8 cellular contexts compared by ENCODE assay signal in the genomic region with DNA sequence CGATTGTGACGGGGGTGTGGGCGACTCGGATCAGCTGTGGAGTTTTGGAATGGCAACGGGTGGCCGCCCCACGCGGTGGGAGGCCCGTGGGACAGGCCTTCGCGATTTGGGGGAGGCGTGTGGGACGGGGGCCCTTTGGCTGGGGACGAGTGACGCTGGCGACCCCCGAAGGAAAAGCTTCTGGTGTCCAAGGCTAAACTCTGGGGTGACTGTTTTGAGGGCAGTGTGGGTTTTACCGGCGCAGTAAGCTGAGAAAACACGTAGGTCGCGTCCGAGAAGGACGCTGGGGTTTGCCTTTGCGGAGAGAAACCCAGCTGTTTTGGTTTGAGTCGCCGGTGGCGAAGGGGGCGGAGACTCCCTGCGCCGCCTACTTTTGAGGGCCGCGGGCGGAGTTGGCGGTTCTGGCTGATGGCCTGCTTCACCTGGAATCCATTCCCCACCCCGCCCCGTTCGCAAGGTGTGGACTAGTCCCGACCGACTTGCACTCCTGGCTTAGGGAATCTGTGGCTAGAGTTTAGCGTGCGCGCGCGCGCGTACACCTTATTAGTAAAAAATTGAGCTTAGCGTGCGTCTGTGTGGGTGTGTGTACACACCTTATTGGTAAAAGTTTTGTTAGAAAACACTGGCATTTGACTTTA. TPM values are rescaled to one million over a fixed set of nuclear protein-coding genes. Genes with fewer than 3 reads are reported as not detected.
A peak's percentile ranks its signal among the peaks of the same experiment; 100 is the strongest.
DNase-seq lines count a peak whose midpoint lies in the region; ATAC-seq and TF ChIP-seq lines count a peak whose summit lies in the region.

No MANE protein-coding gene starts in this region.

- POLR2A ChIA-PET in HCT116 (lab: Charles Lee), result interaction anchor here (0.7 to 1.6 kb wide), 4 partner anchors 30 to 324 kb away, joined by 3 to 5 read pairs (median 4); no protein-coding TSS in a partner anchor

- no peaks in the 10 kb centered on the region for H4K20me1 ChIP-seq in HCT116 (ENCODE audit: insufficient read depth)
- no peaks in the 10 kb centered on the region for H4K20me1 ChIP-seq in MM.1S (ENCODE audit: insufficient read depth, low read length)

- WGBS in gastroesophageal sphincter (ENCODE audit: low coverage in 1 of 2), 2 donors, result 0% methylated on average over 15 to 21 of the region's 49 CpGs
- WGBS in neuronal stem cell (ENCODE audit: extremely low coverage in 2 of 2, insufficient read length in 2 of 2, insufficient replicate concordance in 1 of 2), 2 donors, result no CpG with 5 or more reads among the region's 49 CpGs

- BruUV-seq in HCT116 (replicated peaks; lab: Mats Ljungman, UMichigan), result TSS peak; percentile 59

- intact Hi-C loops in HCT116 (cut with micrococcal nuclease), result loop anchor here (1.0 to 10.0 kb wide), 4 partner anchors 53 to 546 kb away; no protein-coding TSS in a partner anchor

- H4K91ac ChIP-seq in neuronal stem cell (ENCODE audit: low read depth, low read length, poor library complexity), result no peak overlapping the region

- peaks cover 5% of the 10 kb centered on the region for H3K79me1 ChIP-seq in neuronal stem cell (ENCODE audit: low read depth, low read length)

- H3F3A ChIP-seq in MM.1S (ENCODE audit: insufficient read depth, low read length), result peaks cover 23% of the 10 kb centered on the region

- no peak for TF ChIP-seq EP300 in gastroesophageal sphincter (IDR thresholded peaks at IDR 0.05)

- peak overlapping the region; percentile 83 for H3K9ac ChIP-seq in HCT116 (ENCODE audit: low read length)
- H3K9ac ChIP-seq in MM.1S (ENCODE audit: low read length), result peak overlapping the region; percentile 98
- H3K9ac ChIP-seq in neuronal stem cell (ENCODE audit: low read depth, low read length, poor library complexity), result peak overlapping the region; percentile 94

- TF ChIP-seq RAD21 in HCT116 (IDR thresholded peaks at IDR 0.05; ENCODE audit: low read depth), result no peak; the same call in 1 of the 2 replicates

- H3K36me3 ChIP-seq in HCT116 (ENCODE audit: control insufficient read depth in 1 of 2, insufficient read depth in 2 of 2, low read length in 2 of 2) (no peaks in the 10 kb centered on the region), MM.1S (replicated peaks; ENCODE audit: insufficient read depth, low read length) (no peaks in the 10 kb centered on the region), SJSA1 (0 out of 2 replicates have a peak, but pooled peaks cover 4% of the 10 kb centered on the region), gastroesophageal sphincter (no peaks in the 10 kb centered on the region), neuronal stem cell (replicated peaks in 1 of 2; ENCODE audit: control insufficient read depth in 2 of 2, insufficient read depth in 2 of 2, low read length in 2 of 2) (no peaks in the 10 kb centered on the region)

- no peaks in the 10 kb centered on the region for H3K9me2 ChIP-seq in HCT116 (ENCODE audit: insufficient read depth)
- no peaks in the 10 kb centered on the region for H3K9me2 ChIP-seq in MM.1S (replicated peaks; ENCODE audit: insufficient read depth, low read length)

- H2BK120ac ChIP-seq in neuronal stem cell (ENCODE audit: low read depth, low read length), result no peak overlapping the region

- no peak overlapping the region for H3K14ac ChIP-seq in neuronal stem cell (ENCODE audit: low read length)

- peak overlapping the region; percentile 97 for H3K18ac ChIP-seq in neuronal stem cell (ENCODE audit: low read length)

- peak overlapping the region; percentile 93 for H3K23ac ChIP-seq in neuronal stem cell (ENCODE audit: low read depth, low read length, poor library complexity)

- H2BK15ac ChIP-seq in neuronal stem cell (ENCODE audit: low read length), result no peak overlapping the region

- H3K79me2 ChIP-seq in HCT116 (ENCODE audit: insufficient read depth, low read length) (peaks cover 37% of the 10 kb centered on the region), MM.1S (ENCODE audit: low read length) (peaks cover 42% of the 10 kb centered on the region)

- H4K8ac ChIP-seq in neuronal stem cell (ENCODE audit: low read depth, low read length), result no peak overlapping the region

- H2BK12ac ChIP-seq in neuronal stem cell (ENCODE audit: low read length), result no peak overlapping the region

- H2BK5ac ChIP-seq in neuronal stem cell (ENCODE audit: low read length), result peak overlapping the region; percentile 98

- H2AFZ ChIP-seq in HCT116 (ENCODE audit: low read depth, low read length, poor library complexity, severe bottlenecking) (no peak overlapping the region), MM.1S (ENCODE audit: low read length) (peak overlapping the region; percentile 80), neuronal stem cell (ENCODE audit: low read length) (peak overlapping the region; percentile 94)

- H3K4me2 ChIP-seq in HCT116 (ENCODE audit: low read length) (peak overlapping the region; percentile 92), MM.1S (ENCODE audit: low read depth, low read length) (peak overlapping the region; percentile 88), neuronal stem cell (ENCODE audit: insufficient read depth, low read length, poor library complexity, severe bottlenecking) (peak overlapping the region; percentile 84)

- H3K27ac ChIP-seq in HCT116 (ENCODE audit: low read depth, low read length) (peak overlapping the region; percentile 73), MM.1S (ENCODE audit: low read length) (peak overlapping the region; percentile 92), SJSA1 (peak overlapping the region; percentile 75), gastroesophageal sphincter (peak overlapping the region; percentile 87 to 99 (median 96)), neuronal stem cell (replicated peaks; ENCODE audit: low read length) (peak overlapping the region; percentile 66)

- peak overlapping the region; percentile 63 for H2AK5ac ChIP-seq in neuronal stem cell (ENCODE audit: low read depth, low read length)

- TF ChIP-seq CTCF in HCT116 (IDR thresholded peaks at IDR 0.05 in 2 of 3, conservative IDR thresholded peaks at IDR 0.05 in 1 of 3; ENCODE audit: borderline replicate concordance in 1 of 3, insufficient read depth in 1 of 3, low read depth in 2 of 3, low read length in 2 of 3), result no peak
- TF ChIP-seq CTCF in MM.1S (IDR thresholded peaks at IDR 0.05; ENCODE audit: low read length), result no peak
- TF ChIP-seq CTCF in gastroesophageal sphincter (IDR thresholded peaks at IDR 0.05), result peak in 1 of 4 experiments; percentile 25

- DNase-seq in GF-D8 (lab: John Stamatoyannopoulos, UW) (peak; percentile 68), HCT116 (ENCODE audit: low read depth, low spot score) (peak; percentile 88), MM.1S (peak; percentile 93), SJSA1 (ENCODE audit: low read depth in 1 of 2, low spot score in 2 of 2) (peak; percentile 62 to 72), neuronal stem cell (ENCODE audit: low spot score) (peak; percentile 56), superior temporal gyrus (ENCODE audit: extremely low spot score) (peak; percentile 73)
- DNase-seq in activated naive CD4-positive, alpha-beta T cell treated with Interleukin-2 at 50 U/mL for 16 hours, result peak; percentile 90

- ATAC-seq in HCT116 (peak; percentile 86), gastroesophageal sphincter (peak; percentile 71)

- H3K27me3 ChIP-seq in HCT116 (ENCODE audit: insufficient read depth, low read length), result no peaks in the 10 kb centered on the region
- H3K27me3 ChIP-seq in MM.1S (replicated peaks; ENCODE audit: insufficient read depth, low read length), result no peaks in the 10 kb centered on the region
- no peaks in the 10 kb centered on the region for H3K27me3 ChIP-seq in SJSA1 (replicated peaks)
- no peaks in the 10 kb centered on the region for H3K27me3 ChIP-seq in gastroesophageal sphincter
- no peaks in the 10 kb centered on the region for H3K27me3 ChIP-seq in neuronal stem cell (ENCODE audit: control insufficient read depth in 3 of 3, insufficient read depth in 3 of 3, low read depth in 1 of 3, low read length in 3 of 3)

- no peak overlapping the region for H3K4ac ChIP-seq in neuronal stem cell (ENCODE audit: low read length)

- RAD21 ChIA-PET in HCT116 (lab: Charles Lee; ENCODE audit: low non-redundant PET in 1 of 2, low total read pairs in 2 of 2, uncharacterized antibody in 2 of 2, unreplicated experiment in 2 of 2), result no interaction called here

- peak overlapping the region; percentile 75 to 99 for H3K4me3 ChIP-seq in HCT116 (replicated peaks in 1 of 2; ENCODE audit: low read depth in 1 of 2, low read length in 2 of 2)
- H3K4me3 ChIP-seq in MM.1S (ENCODE audit: low read length), result peak overlapping the region; percentile 99
- H3K4me3 ChIP-seq in SJSA1, result peak overlapping the region; percentile 67
- H3K4me3 ChIP-seq in gastroesophageal sphincter, result peak overlapping the region; percentile 72 to 93
- peak overlapping the region; percentile 88 to 90 for H3K4me3 ChIP-seq in neuronal stem cell (ENCODE audit: low read length in 2 of 2)

- no peak for TF ChIP-seq POLR2A in HCT116 (IDR thresholded peaks at IDR 0.05; ENCODE audit: borderline replicate concordance, extremely low read depth, insufficient read depth, insufficient read length)
- TF ChIP-seq POLR2A in gastroesophageal sphincter (IDR thresholded peaks at IDR 0.05), result peak in 1 of 2 donors; percentile 13

- H3K9me3 ChIP-seq in HCT116 (ENCODE audit: control insufficient read depth in 1 of 2, insufficient read depth in 1 of 2, low read depth in 1 of 2, low read length in 2 of 2) (no peaks in the 10 kb centered on the region), MM.1S (replicated peaks; ENCODE audit: insufficient read depth, low read length) (no peaks in the 10 kb centered on the region), SJSA1 (replicated peaks) (no peaks in the 10 kb centered on the region), gastroesophageal sphincter (no peaks in the 10 kb centered on the region), neuronal stem cell (replicated peaks in 1 of 2; ENCODE audit: control insufficient read depth in 2 of 2, insufficient read depth in 1 of 2, low read depth in 1 of 2, low read length in 2 of 2) (no peaks in the 10 kb centered on the region)

- peaks cover 16 to 23% of the 10 kb centered on the region in 2 experiments for H3K4me1 ChIP-seq in HCT116 (ENCODE audit: control insufficient read depth in 1 of 2, insufficient read depth in 2 of 2, low read length in 2 of 2)
- H3K4me1 ChIP-seq in MM.1S (ENCODE audit: low read length), result peaks cover 9% of the 10 kb centered on the region; the same call in 1 of the 2 replicates
- peaks cover 12% of the 10 kb centered on the region for H3K4me1 ChIP-seq in SJSA1 (replicated peaks)
- peaks cover 0 to 59% (median 6%) of the 10 kb centered on the region in 3 donors for H3K4me1 ChIP-seq in gastroesophageal sphincter
- H3K4me1 ChIP-seq in neuronal stem cell (ENCODE audit: control insufficient read depth in 2 of 2, insufficient read depth in 1 of 2, low read depth in 1 of 2, low read length in 2 of 2), result peaks cover 2 to 4% of the 10 kb centered on the region in 2 donors

- CTCF ChIA-PET in HCT116 (lab: Charles Lee), result interaction anchor here (0.9 to 1.3 kb wide), 2 partner anchors 34 to 544 kb away, joined by 3 to 4 read pairs; no protein-coding TSS in a partner anchor

TF ChIP-seq in HCT116, 20 proteins besides CTCF, POLR2A, EP300 and RAD21 (continues in another document):
- TF ChIP-seq CBX3 (IDR thresholded peaks at IDR 0.05; ENCODE audit: low read depth) (peak; percentile 60; the same call in 1 of the 2 replicates), SIN3A (IDR thresholded peaks at IDR 0.05; ENCODE audit: low read depth) (peak; percentile 68)

RNA-seq across cellular contexts. Expression of gene TAX1BP1, which starts 0.6 kb away (rescaled TPM):
- total RNA-seq in HCT116 (2021; ENCODE audit: unreplicated experiment), result 68.1 TPM
- polyA plus RNA-seq in HCT116 (2012), result 50.5 and 61.4 TPM in 2 replicates
- total RNA-seq in SJSA1 (2014; rRNA removed; shearing (Covaris generic)), result 97.4 and 101 TPM in 2 replicates
- total RNA-seq in gastroesophageal sphincter, result 100 to 1,000 TPM; 118 to 151 (median 144) TPM
- 82.3 TPM for polyA plus RNA-seq in neuronal stem cell (2013, experiment 1 of 2)
- polyA plus RNA-seq in neuronal stem cell (2013, experiment 2 of 2), result 83.2 TPM

Comparison
In these comparisons a context has a peak if more than half of its experiments do, and no peak if none do; other contexts are left out.
1. Peak in every context shown above with its lines: DNase-seq, ATAC-seq, H3K4me3 ChIP-seq and H3K27ac ChIP-seq.